In genomic region chr6:22328499-22328898, GRCh38 we compare ENCODE assay signal across 31 cellular contexts. TPM values are rescaled to one million over a fixed set of nuclear protein-coding genes. Genes with fewer than 3 reads are reported as not detected.
"Had no signal": no experiment of that assay in that cellular context is flagged by ENCODE, and none has a peak within 500 bp of the region (broad histone marks: within the 10 kb centered on the region; RNA-seq: fewer than 3 reads in every experiment).

No MANE protein-coding gene starts in this region.

- H3K27me3 ChIP-seq: cardiac muscle cell, heart left ventricle, right lobe of liver, stomach, transverse colon, uterus had no signal

- H3K36me3 ChIP-seq: cardiac muscle cell, heart left ventricle, right lobe of liver, stomach, transverse colon, uterus had no signal

- DNase-seq: activated CD4-positive, alpha-beta memory T cell treated with anti-CD3 and anti-CD28 coated beads, Interleukin-2, amount 10 ng/mL, durations not matched to agents 7 days and 5 days; activated CD4-positive, alpha-beta T cell treated with anti-CD3 and anti-CD28 coated beads, Interleukin-2, amount 10 ng/mL, durations not matched to agents 24 days and 14 days; activated effector memory CD4-positive, alpha-beta T cell treated with Interleukin-2 at 50 U/mL for 16 hours; activated naive CD4-positive, alpha-beta T cell treated with anti-CD3 and anti-CD28 coated beads for 36 hours; activated naive CD8-positive, alpha-beta T cell treated with anti-CD3 and anti-CD28 coated beads, Interleukin-2, amount 10 ng/mL, durations not matched to agents 7 days and 5 days; activated T-cell treated with anti-CD3 and anti-CD28 coated beads, Interleukin-2, amount 50 U/mL, for 72 hours; amygdala; effector memory CD4-positive, alpha-beta T cell; heart left ventricle; left cardiac atrium; occipital lobe; posterior cingulate gyrus; right lobe of liver; stomach; transverse colon; uterus had no signal

- ATAC-seq: activated CD4-positive, CD25-positive, alpha-beta regulatory T cell treated with anti-CD3 and anti-CD28 coated beads, Interleukin-2, amount 50 U/mL, for 24 hours; activated T-cell treated with anti-CD3 and anti-CD28 coated beads, Interleukin-2, amount 50 U/mL, for 72 hours; heart left ventricle; left cardiac atrium; right lobe of liver; stimulated activated memory B cell treated with anti-CD40 and anti-IgM and Interleukin-4, amounts not matched to agents 10 μg/mL and 1 μg/mL and 100 μg/mL, for 72 hours had no signal

- H3K9me3 ChIP-seq: heart left ventricle, right lobe of liver, stomach, transverse colon, uterus had no signal

- H3K4me1 ChIP-seq: heart left ventricle, right lobe of liver, stomach, transverse colon, uterus had no signal

- H3K27ac ChIP-seq: cardiac muscle cell, heart left ventricle, right lobe of liver, stomach, transverse colon, uterus, VCaP had no signal

- H3K4me3 ChIP-seq: cardiac muscle cell, heart left ventricle, right lobe of liver, skin epidermis, stomach, transverse colon, uterus had no signal

RNA-seq across cellular contexts. Expression of gene PRL, which starts 31.7 kb away (rescaled TPM):
- total RNA-seq: activated CD4-positive, alpha-beta memory T cell treated with anti-CD3 and anti-CD28 coated beads, Interleukin-2, amount 10 ng/mL, durations not matched to agents 7 days and 5 days; activated CD4-positive, alpha-beta T cell treated with anti-CD3 and anti-CD28 coated beads, Interleukin-2, amount 10 ng/mL, durations not matched to agents 24 days and 14 days; activated naive CD4-positive, alpha-beta T cell treated with anti-CD3 and anti-CD28 coated beads for 36 hours; activated naive CD8-positive, alpha-beta T cell treated with anti-CD3 and anti-CD28 coated beads, Interleukin-2, amount 10 ng/mL, durations not matched to agents 7 days and 5 days; cardiac muscle cell; chondrocyte; dermis microvascular lymphatic vessel endothelial cell; fibroblast of villous mesenchyme; heart left ventricle; left cardiac atrium; liver; mononuclear cell; myocyte; occipital lobe; right lobe of liver; stomach; T-helper 2 cell treated with Interferon-gamma antibody and Interleukin-4, amounts not matched to agents 100 ng/mL and 5 ng/mL, for 36 hours; temporal lobe; transverse colon; uterus had no signal
- polyA plus RNA-seq: cardiac muscle cell, esophagus, heart left ventricle, liver, neural cell, stomach had no signal
